Comparison of ENCODE assay signal across 1 cellular context in the genomic region with DNA sequence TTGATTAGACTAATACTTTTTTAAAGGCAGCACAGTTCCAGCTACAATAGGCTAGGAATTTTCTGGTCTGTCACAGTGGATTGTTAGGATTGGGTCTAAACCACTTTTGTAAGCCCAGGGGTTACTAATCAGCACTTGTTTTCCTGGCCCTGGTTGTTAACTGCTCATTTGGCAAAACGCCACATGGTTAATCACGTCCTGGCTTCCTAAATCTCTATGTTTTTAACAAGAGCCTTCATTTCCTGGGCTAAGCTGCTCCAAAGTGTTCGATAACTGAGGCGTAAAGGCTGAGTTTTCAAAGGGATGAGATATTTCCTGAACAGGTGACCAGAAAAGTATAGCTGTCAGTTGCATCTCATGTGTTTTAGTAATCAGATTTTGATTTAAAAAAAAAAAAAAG.
TF ChIP-seq lines count a peak whose summit lies in the region.

No MANE protein-coding gene starts in this region.

TF ChIP-seq in HepG2, 621 proteins besides CTCF, POLR2A, EP300 and RAD21:
- TF ChIP-seq, protein P1, sequence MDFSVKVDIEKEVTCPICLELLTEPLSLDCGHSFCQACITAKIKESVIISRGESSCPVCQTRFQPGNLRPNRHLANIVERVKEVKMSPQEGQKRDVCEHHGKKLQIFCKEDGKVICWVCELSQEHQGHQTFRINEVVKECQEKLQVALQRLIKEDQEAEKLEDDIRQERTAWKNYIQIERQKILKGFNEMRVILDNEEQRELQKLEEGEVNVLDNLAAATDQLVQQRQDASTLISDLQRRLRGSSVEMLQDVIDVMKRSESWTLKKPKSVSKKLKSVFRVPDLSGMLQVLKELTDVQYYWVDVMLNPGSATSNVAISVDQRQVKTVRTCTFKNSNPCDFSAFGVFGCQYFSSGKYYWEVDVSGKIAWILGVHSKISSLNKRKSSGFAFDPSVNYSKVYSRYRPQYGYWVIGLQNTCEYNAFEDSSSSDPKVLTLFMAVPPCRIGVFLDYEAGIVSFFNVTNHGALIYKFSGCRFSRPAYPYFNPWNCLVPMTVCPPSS (IDR thresholded peaks at IDR 0.05) = no peak
- no peak for TF ChIP-seq ZNF20 (CRISPR knock-in tag; IDR thresholded peaks at IDR 0.05)
